23 cellular contexts compared by ENCODE assay signal in genomic region chr12:49616533-49617219, GRCh38.
"Had no signal": no experiment of that assay in that cellular context is flagged by ENCODE, and none has a peak within 500 bp of the region (broad histone marks: within the 10 kb centered on the region; RNA-seq: fewer than 3 reads in every experiment).

No MANE protein-coding gene starts in this region.

- ATAC-seq: activated CD4-positive, CD25-positive, alpha-beta regulatory T cell treated with anti-CD3 and anti-CD28 coated beads, Interleukin-2, amount 50 U/mL, for 24 hours; activated naive CD8-positive, alpha-beta T cell treated with anti-CD3 and anti-CD28 coated beads, Interleukin-2, amount 50 U/mL, for 24 hours; activated T-cell treated with anti-CD3 and anti-CD28 coated beads, Interleukin-2, amount 50 U/mL, for 4 hours; gastroesophageal sphincter; heart right ventricle; naive thymus-derived CD8-positive, alpha-beta T cell; psoas muscle; right cardiac atrium; stimulated activated naive CD8-positive, alpha-beta T cell treated with anti-CD3 and anti-CD28 coated beads, Interleukin-15, amount 100 ng/mL, for 72 hours had no signal

- H3K4me3 Mint-ChIP-seq: activated CD4-positive, alpha-beta T cell treated with anti-CD3 and anti-CD28 coated beads, Interleukin-2, amount 10 ng/mL, durations not matched to agents 7 days and 5 days; activated naive CD4-positive, alpha-beta T cell treated with anti-CD3 and anti-CD28 coated beads, Interleukin-2, amount 10 ng/mL, durations not matched to agents 7 days and 5 days; activated naive CD8-positive, alpha-beta T cell treated with anti-CD3 and anti-CD28 coated beads, Interleukin-2, amount 50 U/mL, for 24 hours; activated T-cell treated with anti-CD3 and anti-CD28 coated beads, Interleukin-2, amount 50 U/mL, for 4 hours; stimulated activated naive CD8-positive, alpha-beta T cell treated with anti-CD3 and anti-CD28 coated beads, Interleukin-15, amount 100 ng/mL, for 72 hours had no signal

- H3K27me3 ChIP-seq: brain microvascular endothelial cell, suprapubic skin had no signal

- H3K27ac Mint-ChIP-seq: activated CD4-positive, alpha-beta T cell treated with anti-CD3 and anti-CD28 coated beads, Interleukin-2, amount 10 ng/mL, durations not matched to agents 7 days and 5 days; activated naive CD4-positive, alpha-beta T cell treated with anti-CD3 and anti-CD28 coated beads, Interleukin-2, amount 10 ng/mL, durations not matched to agents 7 days and 5 days; activated naive CD8-positive, alpha-beta T cell treated with anti-CD3 and anti-CD28 coated beads, Interleukin-2, amount 50 U/mL, for 24 hours; naive thymus-derived CD8-positive, alpha-beta T cell; stimulated activated naive CD8-positive, alpha-beta T cell treated with anti-CD3 and anti-CD28 coated beads, Interleukin-15, amount 100 ng/mL, for 72 hours had no signal

- DNase-seq: activated CD4-positive, alpha-beta T cell treated with anti-CD3 and anti-CD28 coated beads, Interleukin-2, amount 10 ng/mL, durations not matched to agents 7 days and 5 days; activated CD8-positive, alpha-beta memory T cell treated with anti-CD3 and anti-CD28 coated beads, Interleukin-2, amount 50 U/mL, for 4 hours; activated effector memory CD4-positive, alpha-beta T cell treated with Interleukin-2 at 50 U/mL for 16 hours; activated naive CD4-positive, alpha-beta T cell treated with anti-CD3 and anti-CD28 coated beads, Interleukin-2, amount 10 ng/mL, durations not matched to agents 7 days and 5 days; activated naive CD8-positive, alpha-beta T cell treated with anti-CD3 and anti-CD28 coated beads, Interleukin-2, amount 50 U/mL, for 24 hours; activated T-cell treated with anti-CD3 and anti-CD28 coated beads, Interleukin-2, amount 50 U/mL, for 4 hours; aorta; brain microvascular endothelial cell; central memory CD4-positive, alpha-beta T cell; heart right ventricle; kidney glomerular epithelial cell; mesendoderm; naive thymus-derived CD8-positive, alpha-beta T cell; psoas muscle; right cardiac atrium; stimulated activated CD4-positive, alpha-beta T cell treated with anti-CD3 and anti-CD28 coated beads, Interleukin-2, amount 100 ng/mL, for 48 hours; stimulated activated naive CD8-positive, alpha-beta T cell treated with anti-CD3 and anti-CD28 coated beads, Interleukin-15, amount 100 ng/mL, for 72 hours; T-helper 9 cell; transverse colon had no signal

- H3K36me3 ChIP-seq: brain microvascular endothelial cell, gastroesophageal sphincter, heart right ventricle, suprapubic skin, transverse colon had no signal

- H3K4me3 ChIP-seq: gastroesophageal sphincter, heart right ventricle, psoas muscle, skin epidermis, suprapubic skin, transverse colon had no signal

- H3K27ac ChIP-seq: brain microvascular endothelial cell, gastroesophageal sphincter, heart right ventricle, psoas muscle, skin epidermis, suprapubic skin, transverse colon had no signal

- H3K9me3 Mint-ChIP-seq: activated naive CD8-positive, alpha-beta T cell treated with anti-CD3 and anti-CD28 coated beads, Interleukin-2, amount 50 U/mL, for 24 hours; activated T-cell treated with anti-CD3 and anti-CD28 coated beads, Interleukin-2, amount 50 U/mL, for 4 hours; stimulated activated naive CD8-positive, alpha-beta T cell treated with anti-CD3 and anti-CD28 coated beads, Interleukin-15, amount 100 ng/mL, for 72 hours had no signal

- H3K36me3 Mint-ChIP-seq: activated naive CD4-positive, alpha-beta T cell treated with anti-CD3 and anti-CD28 coated beads, Interleukin-2, amount 10 ng/mL, durations not matched to agents 7 days and 5 days; naive thymus-derived CD8-positive, alpha-beta T cell had no signal

- H3K9me3 ChIP-seq: gastroesophageal sphincter, psoas muscle, suprapubic skin, transverse colon had no signal
